Comparison of ENCODE assay signal across 1 cellular context in the genomic region with DNA sequence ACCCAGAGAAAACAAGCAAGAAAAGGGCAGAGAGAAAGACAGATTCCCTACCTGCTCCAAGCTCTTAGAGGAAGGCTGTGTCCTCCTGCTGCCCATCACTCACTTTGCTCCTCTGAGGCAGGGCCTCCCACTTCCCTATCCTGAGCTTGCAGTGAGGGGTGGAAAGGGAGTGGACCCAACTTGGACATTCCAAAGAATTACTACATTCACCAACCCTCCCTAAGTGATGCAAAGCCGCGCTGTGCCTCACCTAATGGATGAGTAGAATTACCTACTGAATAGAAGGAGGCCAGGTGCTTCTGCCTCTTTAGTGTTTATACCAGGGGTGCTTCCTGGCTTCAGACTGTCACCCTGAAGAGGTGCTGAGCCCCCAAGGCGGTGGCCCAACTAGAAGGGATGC.
TF ChIP-seq lines count a peak whose summit lies in the region.

No MANE protein-coding gene starts in this region.

TF ChIP-seq in SK-N-SH, 30 proteins besides CTCF, POLR2A, EP300 and RAD21 (continued from another document):
- TF ChIP-seq, protein P1, sequence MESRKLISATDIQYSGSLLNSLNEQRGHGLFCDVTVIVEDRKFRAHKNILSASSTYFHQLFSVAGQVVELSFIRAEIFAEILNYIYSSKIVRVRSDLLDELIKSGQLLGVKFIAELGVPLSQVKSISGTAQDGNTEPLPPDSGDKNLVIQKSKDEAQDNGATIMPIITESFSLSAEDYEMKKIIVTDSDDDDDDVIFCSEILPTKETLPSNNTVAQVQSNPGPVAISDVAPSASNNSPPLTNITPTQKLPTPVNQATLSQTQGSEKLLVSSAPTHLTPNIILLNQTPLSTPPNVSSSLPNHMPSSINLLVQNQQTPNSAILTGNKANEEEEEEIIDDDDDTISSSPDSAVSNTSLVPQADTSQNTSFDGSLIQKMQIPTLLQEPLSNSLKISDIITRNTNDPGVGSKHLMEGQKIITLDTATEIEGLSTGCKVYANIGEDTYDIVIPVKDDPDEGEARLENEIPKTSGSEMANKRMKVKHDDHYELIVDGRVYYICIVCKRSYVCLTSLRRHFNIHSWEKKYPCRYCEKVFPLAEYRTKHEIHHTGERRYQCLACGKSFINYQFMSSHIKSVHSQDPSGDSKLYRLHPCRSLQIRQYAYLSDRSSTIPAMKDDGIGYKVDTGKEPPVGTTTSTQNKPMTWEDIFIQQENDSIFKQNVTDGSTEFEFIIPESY (IDR thresholded peaks at IDR 0.05; ENCODE audit: borderline replicate concordance, low read depth): no peak
- TF ChIP-seq SIN3A (IDR thresholded peaks at IDR 0.05; ENCODE audit: borderline replicate concordance, low read depth, low read length) (no peak), MEF2A (IDR thresholded peaks at IDR 0.05; ENCODE audit: borderline replicate concordance, low read depth) (no peak), POLR2AphosphoS5 (IDR thresholded peaks at IDR 0.05; ENCODE audit: low read depth, low read length) (no peak)
